1 cellular context compared by ENCODE assay signal in the genomic region with DNA sequence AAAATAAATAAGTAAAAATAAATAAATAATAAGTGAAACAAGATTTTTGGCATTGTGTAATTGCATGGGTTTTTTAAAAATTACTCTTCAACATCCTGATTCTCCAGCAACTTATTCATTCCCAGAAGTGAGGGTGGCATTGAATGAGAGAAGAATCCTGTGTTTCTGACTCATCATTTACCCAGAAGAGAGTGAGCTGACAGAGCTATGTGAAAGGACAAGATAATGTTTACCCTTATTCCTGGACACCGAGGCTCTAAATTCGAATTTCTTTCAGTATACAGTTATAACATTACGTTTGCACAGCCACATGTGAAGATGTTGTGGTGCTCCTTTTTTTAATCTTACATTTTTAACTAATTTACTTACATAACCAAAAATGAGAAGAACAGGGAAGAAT.
TF ChIP-seq lines count a peak whose summit lies in the region.

No MANE protein-coding gene starts in this region.

TF ChIP-seq in K562, 482 proteins besides CTCF, POLR2A, EP300 and RAD21 (continued from another document):
- TF ChIP-seq, protein P1, sequence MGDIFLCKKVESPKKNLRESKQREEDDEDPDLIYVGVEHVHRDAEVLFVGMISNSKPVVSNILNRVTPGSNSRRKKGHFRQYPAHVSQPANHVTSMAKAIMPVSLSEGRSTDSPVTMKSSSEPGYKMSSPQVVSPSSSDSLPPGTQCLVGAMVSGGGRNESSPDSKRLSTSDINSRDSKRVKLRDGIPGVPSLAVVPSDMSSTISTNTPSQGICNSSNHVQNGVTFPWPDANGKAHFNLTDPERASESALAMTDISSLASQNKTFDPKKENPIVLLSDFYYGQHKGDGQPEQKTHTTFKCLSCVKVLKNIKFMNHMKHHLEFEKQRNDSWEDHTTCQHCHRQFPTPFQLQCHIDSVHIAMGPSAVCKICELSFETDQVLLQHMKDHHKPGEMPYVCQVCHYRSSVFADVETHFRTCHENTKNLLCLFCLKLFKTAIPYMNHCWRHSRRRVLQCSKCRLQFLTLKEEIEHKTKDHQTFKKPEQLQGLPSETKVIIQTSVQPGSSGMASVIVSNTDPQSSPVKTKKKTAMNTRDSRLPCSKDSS (IDR thresholded peaks at IDR 0.05; ENCODE audit: low read depth, partially characterized antibody): no peak
- TF ChIP-seq NCOA4 (IDR thresholded peaks at IDR 0.05; ENCODE audit: partially characterized antibody) (no peak), ZBTB40 (IDR thresholded peaks at IDR 0.05) (no peak), ZBTB40 (CRISPR knock-in tag; IDR thresholded peaks at IDR 0.05) (no peak), ZKSCAN1 (IDR thresholded peaks at IDR 0.05; ENCODE audit: low read depth, low read length) (no peak), KAT2B (IDR thresholded peaks at IDR 0.05; ENCODE audit: low read depth, low read length) (no peak), ZNF639 (CRISPR knock-in tag; conservative IDR thresholded peaks at IDR 0.05 in 1 of 2, IDR thresholded peaks at IDR 0.05 in 1 of 2) (no peak), ZFP30 (CRISPR knock-in tag; IDR thresholded peaks at IDR 0.05; ENCODE audit: borderline replicate concordance) (no peak), TSC22D4 (tag; IDR thresholded peaks at IDR 0.05) (no peak), ZBTB12 (CRISPR knock-in tag; IDR thresholded peaks at IDR 0.05) (no peak)
TF ChIP-seq in K562: peak in this region for 0.
